ENCODE assay signal across 16 cellular contexts in genomic region chr6:12151433-12151820, GRCh38.
DNase-seq lines count a peak whose midpoint lies in the region; ATAC-seq, FAIRE-seq and TF ChIP-seq lines count a peak whose summit lies in the region.
"Had no signal": no experiment of that assay in that cellular context is flagged by ENCODE, and none has a peak within 500 bp of the region (broad histone marks: within the 10 kb centered on the region; RNA-seq: fewer than 3 reads in every experiment).

No MANE protein-coding gene starts in this region.

- H3K18ac ChIP-seq in mesenchymal stem cell (ENCODE audit: low read depth in 1 of 2, low read length in 2 of 2): no peak overlapping the region

- CTCF ChIA-PET in PC-9 (lab: Charles Lee): interaction anchor here (0.6 kb wide), 1 partner anchor 135 kb away, joined by 7 read pairs; no protein-coding TSS in a partner anchor

- no peak overlapping the region for H3K4me3 ChIP-seq in PC-9
- H3K4me3 ChIP-seq in mesenchymal stem cell (ENCODE audit: insufficient read depth in 1 of 2, low read depth in 1 of 2, low read length in 2 of 2): no peak overlapping the region
- no peak overlapping the region for H3K4me3 ChIP-seq in transverse colon
- H3K4me3 ChIP-seq: GM23248, HAP-1, MG63, Peyer's patch, SJSA1 had no signal

- H4K20me1 ChIP-seq in PC-9 (ENCODE audit: insufficient read depth): no peaks in the 10 kb centered on the region

- in situ Hi-C loops in transverse colon (cut with MboI; ENCODE audit: low pct_ligation_motif_present in 1 of 4, low pct_unique_long_range_greater_than_20kb in 1 of 4, low sequenced_read_pairs in 3 of 4): loop anchor here in 1 of 4 donors (10.0 kb wide), 1 partner anchor 73 kb away; no protein-coding TSS in a partner anchor

- TF ChIP-seq POLR2A in transverse colon (IDR thresholded peaks at IDR 0.05): no peak
- TF ChIP-seq POLR2A in GM12891 (IDR thresholded peaks at IDR 0.05; ENCODE audit: low read depth, low read length): no peak

- no peak for FAIRE-seq in GM12891 (lab: Jason Lieb, UNC)

- no peaks in the 10 kb centered on the region for H3K9me3 ChIP-seq in PC-9 (ENCODE audit: insufficient read depth, low read depth)
- H3K9me3 ChIP-seq in mesenchymal stem cell (ENCODE audit: control insufficient read depth, low read length): no peaks in the 10 kb centered on the region
- H3K9me3 ChIP-seq in transverse colon: no peaks in the 10 kb centered on the region
- H3K9me3 ChIP-seq: HAP-1, MG63, Peyer's patch, SJSA1 had no signal

- no peak overlapping the region for H2AFZ ChIP-seq in PC-9
- no peak overlapping the region for H2AFZ ChIP-seq in mesenchymal stem cell (ENCODE audit: low read depth, low read length)
- H2AFZ ChIP-seq: GM23248 had no signal

- H4K8ac ChIP-seq in mesenchymal stem cell (ENCODE audit: low read length): no peak overlapping the region

- H3K23ac ChIP-seq in mesenchymal stem cell (ENCODE audit: low read length in 2 of 2): no peak overlapping the region

- BruUV-seq in PC-9 (replicated peaks; lab: Mats Ljungman, UMichigan): no TSS peak

- POLR2A ChIA-PET in PC-9 (lab: Charles Lee; ENCODE audit: unreplicated experiment): no interaction called here

- H3K9me2 ChIP-seq in PC-9 (ENCODE audit: insufficient read depth): no peaks in the 10 kb centered on the region

- no peak overlapping the region for H3K4me2 ChIP-seq in PC-9
- H3K4me2 ChIP-seq in mesenchymal stem cell (ENCODE audit: low read length, poor library complexity, severe bottlenecking): no peak overlapping the region

- no peak overlapping the region for H3K14ac ChIP-seq in mesenchymal stem cell (ENCODE audit: low read length in 2 of 2)

- ATAC-seq in esophagus mucosa: peak; percentile 98

- H3K27me3 ChIP-seq in PC-9 (ENCODE audit: insufficient read depth, low read depth) (no peaks in the 10 kb centered on the region), mesenchymal stem cell (ENCODE audit: control insufficient read depth in 1 of 2, insufficient read depth in 1 of 2, low read length in 2 of 2) (no peaks in the 10 kb centered on the region), transverse colon (no peaks in the 10 kb centered on the region)
- H3K27me3 ChIP-seq: MG63, Peyer's patch, SJSA1 had no signal

- H4K91ac ChIP-seq in mesenchymal stem cell (ENCODE audit: low read length): no peak overlapping the region

- no peak overlapping the region for H2BK120ac ChIP-seq in mesenchymal stem cell (ENCODE audit: low read depth, low read length)

- 100% methylated on average over 2 of the region's 2 CpGs for WGBS in mesenchymal stem cell
- WGBS in transverse colon (ENCODE audit: low coverage in 1 of 2), 2 donors: 56 to 73% methylated on average over 2 of the region's 2 CpGs

- no peak overlapping the region for H2BK5ac ChIP-seq in mesenchymal stem cell (ENCODE audit: low read depth, low read length, poor library complexity, severe bottlenecking)

- H3K27ac ChIP-seq in PC-9 (no peak overlapping the region; the same call in 1 of the 2 replicates), mesenchymal stem cell (ENCODE audit: low read length, poor library complexity, severe bottlenecking) (no peak overlapping the region), transverse colon (peak overlapping the region; percentile 10 to 64 (median 36))
- H3K27ac ChIP-seq: GM23248, Peyer's patch, SJSA1 had no signal

- peak; percentile 4 to 77 for DNase-seq in PC-9
- DNase-seq in mesenchymal stem cell: no peak
- no peak for DNase-seq in transverse colon
- DNase-seq in T-helper 9 cell: no peak
- DNase-seq in cerebellar nuclear complex (lab: John Stamatoyannopoulos, UW): no peak
- DNase-seq in GM12891 (ENCODE audit: insufficient read length, low spot score): no peak
- no peak for DNase-seq in NCI-H510A (lab: John Stamatoyannopoulos, UW)
- DNase-seq: DMS79 treated with DMSO at 0.1 percent for 48 hours, NCI-H1048, NCI-H226 had no signal

- TF ChIP-seq CTCF in PC-9 (conservative IDR thresholded peaks at IDR 0.05): no peak
- TF ChIP-seq CTCF in transverse colon (IDR thresholded peaks at IDR 0.05): no peak

- H3F3A ChIP-seq in PC-9 (ENCODE audit: insufficient read depth, low read depth): peaks cover 34% of the 10 kb centered on the region

- H3K79me1 ChIP-seq in mesenchymal stem cell (replicated peaks; ENCODE audit: low read length, poor library complexity, severe bottlenecking): peaks cover 7% of the 10 kb centered on the region

- H3K36me3 ChIP-seq in PC-9 (ENCODE audit: low read depth) (no peaks in the 10 kb centered on the region), mesenchymal stem cell (ENCODE audit: control insufficient read depth in 1 of 2, insufficient read depth in 2 of 2, low read depth in 1 of 2, low read length in 2 of 2) (peaks cover 0 to 3% of the 10 kb centered on the region in 2 experiments), transverse colon (no peaks in the 10 kb centered on the region)
- H3K36me3 ChIP-seq: HAP-1, MG63, Peyer's patch, SJSA1 had no signal

- H2AK5ac ChIP-seq in mesenchymal stem cell (ENCODE audit: low read length, severe bottlenecking): peak overlapping the region; percentile 3

- H3K9ac ChIP-seq in mesenchymal stem cell (ENCODE audit: low read length): no peak overlapping the region
- H3K9ac ChIP-seq: GM23248 had no signal

- no peak overlapping the region for H2BK12ac ChIP-seq in mesenchymal stem cell (ENCODE audit: low read length in 2 of 2)

- H3K4ac ChIP-seq in mesenchymal stem cell (ENCODE audit: low read depth in 1 of 2, low read length in 2 of 2): no peak overlapping the region

- H2BK15ac ChIP-seq in mesenchymal stem cell (ENCODE audit: low read depth, poor library complexity, severe bottlenecking): no peak overlapping the region

- no peak for TF ChIP-seq EP300 in transverse colon (IDR thresholded peaks at IDR 0.05; ENCODE audit: low read depth)

- H3K4me1 ChIP-seq in PC-9 (replicated peaks; ENCODE audit: insufficient read depth) (peaks cover 30% of the 10 kb centered on the region), mesenchymal stem cell (ENCODE audit: control insufficient read depth, insufficient read depth, low read depth, low read length) (peaks cover 6% of the 10 kb centered on the region), transverse colon (peaks cover 0 to 12% (median 3%) of the 10 kb centered on the region in 4 donors)
- H3K4me1 ChIP-seq: Peyer's patch had no signal

- intact Hi-C loops in PC-9 (cut with micrococcal nuclease; ENCODE audit: unreplicated experiment): loop anchor here (1.0 to 2.0 kb wide), 3 partner anchors 83 to 453 kb away; no protein-coding TSS in a partner anchor
- intact Hi-C loops in transverse colon (cut with DNase I; ENCODE audit: low total_unique reads): no loop called here

- no peaks in the 10 kb centered on the region for H3K79me2 ChIP-seq in PC-9 (ENCODE audit: low read depth)

TF ChIP-seq in GM12891, 5 proteins besides CTCF, POLR2A, EP300 and RAD21:
- TF ChIP-seq PAX5 (IDR thresholded peaks at IDR 0.05; ENCODE audit: insufficient read depth, low read length, severe bottlenecking): no peak
- TF ChIP-seq SPI1 (IDR thresholded peaks at IDR 0.05; ENCODE audit: low read depth, low read length): no peak
- no peak for TF ChIP-seq POLR2AphosphoS5 (IDR thresholded peaks at IDR 0.05; ENCODE audit: low read depth, low read length)
- no peak for TF ChIP-seq POU2F2 (IDR thresholded peaks at IDR 0.05; ENCODE audit: low read depth, low read length)
- no peak for TF ChIP-seq TAF1 (IDR thresholded peaks at IDR 0.05; ENCODE audit: low read depth, low read length)
TF ChIP-seq in GM12891: peak in this region for 0.

Comparison
In these comparisons a context has a peak if more than half of its experiments do, and no peak if none do; other contexts are left out.
1. DNase-seq: peak in PC-9 (2 of 2); none in mesenchymal stem cell (single experiment), transverse colon (single experiment), T-helper 9 cell (single experiment), cerebellar nuclear complex (0 of 2), GM12891 (single experiment) and NCI-H510A (single experiment).
2. H3K27ac ChIP-seq: peak in transverse colon (4 of 4); none in PC-9 (single experiment) and mesenchymal stem cell (single experiment).